ENCODE assay signal across 9 cellular contexts in genomic region chr14:98099527-98099926, GRCh38.
"Had no signal": no experiment of that assay in that cellular context is flagged by ENCODE, and none has a peak within 500 bp of the region (broad histone marks: within the 10 kb centered on the region; RNA-seq: fewer than 3 reads in every experiment).

No MANE protein-coding gene starts in this region.

- H3K4me3 ChIP-seq: heart left ventricle, prostate gland, right lobe of liver, upper lobe of right lung had no signal

- H3K4me1 Mint-ChIP-seq: nephron; stimulated activated memory B cell treated with anti-CD40 and anti-IgM and Interleukin-4, amounts not matched to agents 10 μg/mL and 1 μg/mL and 100 μg/mL, for 72 hours had no signal

- H3K36me3 ChIP-seq: heart left ventricle, prostate gland, right lobe of liver, upper lobe of right lung had no signal

- H3K9me3 ChIP-seq: prostate gland, right lobe of liver, upper lobe of right lung had no signal

- H3K4me1 ChIP-seq: heart left ventricle, prostate gland, right lobe of liver, upper lobe of right lung had no signal

- H3K27ac ChIP-seq: heart left ventricle, prostate gland, right lobe of liver, upper lobe of right lung had no signal

- H3K27me3 ChIP-seq: heart left ventricle, right lobe of liver, upper lobe of right lung had no signal

- H3K4me3 Mint-ChIP-seq: nephron; stimulated activated memory B cell treated with anti-CD40 and anti-IgM and Interleukin-4, amounts not matched to agents 10 μg/mL and 1 μg/mL and 100 μg/mL, for 72 hours had no signal

- H3K27ac Mint-ChIP-seq: nephron; stimulated activated memory B cell treated with anti-CD40 and anti-IgM and Interleukin-4, amounts not matched to agents 10 μg/mL and 1 μg/mL and 100 μg/mL, for 72 hours had no signal

- ATAC-seq: heart left ventricle; left lobe of liver; right lobe of liver; stimulated activated memory B cell treated with anti-CD40 and anti-IgM and Interleukin-4, amounts not matched to agents 10 μg/mL and 1 μg/mL and 100 μg/mL, for 72 hours; upper lobe of right lung had no signal

- H3K36me3 Mint-ChIP-seq: stimulated activated memory B cell treated with anti-CD40 and anti-IgM and Interleukin-4, amounts not matched to agents 10 μg/mL and 1 μg/mL and 100 μg/mL, for 72 hours had no signal

- DNase-seq: activated CD8-positive, alpha-beta memory T cell treated with anti-CD3 and anti-CD28 coated beads for 24 hours; heart left ventricle; right lobe of liver; SIG-M5; upper lobe of right lung had no signal

- H3K27me3 Mint-ChIP-seq: stimulated activated memory B cell treated with anti-CD40 and anti-IgM and Interleukin-4, amounts not matched to agents 10 μg/mL and 1 μg/mL and 100 μg/mL, for 72 hours had no signal
